ENCODE assay signal across 1 cellular context in genomic region chr5:40754381-40755092, GRCh38.
TF ChIP-seq lines count a peak whose summit lies in the region.

No MANE protein-coding gene starts in this region.

TF ChIP-seq in HEK293, 187 proteins besides CTCF, POLR2A, EP300 and RAD21 (continued from another document):
- TF ChIP-seq, protein P1, sequence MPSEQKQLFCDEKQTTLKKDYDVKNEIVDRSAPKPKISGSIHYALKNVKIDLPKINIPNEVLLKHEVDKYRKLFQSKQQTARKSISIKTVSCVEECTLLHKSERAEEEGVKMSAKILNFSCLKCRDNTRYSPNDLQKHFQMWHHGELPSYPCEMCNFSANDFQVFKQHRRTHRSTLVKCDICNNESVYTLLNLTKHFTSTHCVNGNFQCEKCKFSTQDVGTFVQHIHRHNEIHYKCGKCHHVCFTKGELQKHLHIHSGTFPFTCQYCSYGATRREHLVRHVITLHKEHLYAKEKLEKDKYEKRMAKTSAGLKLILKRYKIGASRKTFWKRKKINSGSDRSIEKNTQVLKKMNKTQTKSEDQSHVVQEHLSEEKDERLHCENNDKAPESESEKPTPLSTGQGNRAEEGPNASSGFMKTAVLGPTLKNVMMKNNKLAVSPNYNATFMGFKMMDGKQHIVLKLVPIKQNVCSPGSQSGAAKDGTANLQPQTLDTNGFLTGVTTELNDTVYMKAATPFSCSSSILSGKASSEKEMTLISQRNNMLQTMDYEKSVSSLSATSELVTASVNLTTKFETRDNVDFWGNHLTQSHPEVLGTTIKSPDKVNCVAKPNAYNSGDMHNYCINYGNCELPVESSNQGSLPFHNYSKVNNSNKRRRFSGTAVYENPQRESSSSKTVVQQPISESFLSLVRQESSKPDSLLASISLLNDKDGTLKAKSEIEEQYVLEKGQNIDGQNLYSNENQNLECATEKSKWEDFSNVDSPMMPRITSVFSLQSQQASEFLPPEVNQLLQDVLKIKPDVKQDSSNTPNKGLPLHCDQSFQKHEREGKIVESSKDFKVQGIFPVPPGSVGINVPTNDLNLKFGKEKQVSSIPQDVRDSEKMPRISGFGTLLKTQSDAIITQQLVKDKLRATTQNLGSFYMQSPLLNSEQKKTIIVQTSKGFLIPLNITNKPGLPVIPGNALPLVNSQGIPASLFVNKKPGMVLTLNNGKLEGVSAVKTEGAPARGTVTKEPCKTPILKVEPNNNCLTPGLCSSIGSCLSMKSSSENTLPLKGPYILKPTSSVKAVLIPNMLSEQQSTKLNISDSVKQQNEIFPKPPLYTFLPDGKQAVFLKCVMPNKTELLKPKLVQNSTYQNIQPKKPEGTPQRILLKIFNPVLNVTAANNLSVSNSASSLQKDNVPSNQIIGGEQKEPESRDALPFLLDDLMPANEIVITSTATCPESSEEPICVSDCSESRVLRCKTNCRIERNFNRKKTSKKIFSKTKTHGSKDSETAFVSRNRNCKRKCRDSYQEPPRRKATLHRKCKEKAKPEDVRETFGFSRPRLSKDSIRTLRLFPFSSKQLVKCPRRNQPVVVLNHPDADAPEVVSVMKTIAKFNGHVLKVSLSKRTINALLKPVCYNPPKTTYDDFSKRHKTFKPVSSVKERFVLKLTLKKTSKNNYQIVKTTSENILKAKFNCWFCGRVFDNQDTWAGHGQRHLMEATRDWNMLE (tag by site-specific recombination; conservative IDR thresholded peaks at IDR 0.05; ENCODE audit: low read depth), result 0 out of 2 replicates have a peak, but pooled peaks have one; percentile 12
- TF ChIP-seq ZXDB (tag by site-specific recombination; IDR thresholded peaks at IDR 0.05), result no peak
- TF ChIP-seq ZNF433 (tag by site-specific recombination; IDR thresholded peaks at IDR 0.05; ENCODE audit: low read depth), result no peak
- no peak for TF ChIP-seq ZNF785 (tag by site-specific recombination; IDR thresholded peaks at IDR 0.05)
- TF ChIP-seq TSHZ1 (tag by site-specific recombination; IDR thresholded peaks at IDR 0.05; ENCODE audit: borderline replicate concordance), result 0 out of 2 replicates have a peak, but pooled peaks have one; percentile 20
- no peak for TF ChIP-seq ZNF596 (tag by site-specific recombination; IDR thresholded peaks at IDR 0.05)
- TF ChIP-seq ZNF416 (tag by site-specific recombination; IDR thresholded peaks at IDR 0.05), result no peak
- no peak for TF ChIP-seq ZNF112 (tag by site-specific recombination; IDR thresholded peaks at IDR 0.05)
